1 cellular context compared by ENCODE assay signal in the genomic region with DNA sequence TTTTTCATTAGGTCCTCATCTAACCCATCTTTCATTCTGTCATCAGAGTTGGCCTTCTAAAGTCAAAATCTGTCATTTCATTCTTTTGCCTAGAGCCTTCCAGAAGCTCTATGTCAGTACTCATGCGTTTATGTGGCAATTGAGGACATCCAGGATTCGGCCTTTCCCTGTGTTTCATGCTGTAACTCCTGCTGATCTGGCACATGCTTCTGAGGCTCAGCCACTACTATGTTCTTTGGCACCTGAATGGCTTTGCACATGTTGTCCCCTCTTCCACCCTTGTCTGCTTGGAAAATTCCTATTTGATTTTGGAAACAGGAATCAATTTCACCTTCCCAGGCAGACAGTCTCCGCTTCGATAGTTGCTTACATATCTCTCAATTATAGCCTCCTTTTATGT.
TF ChIP-seq lines count a peak whose summit lies in the region.

No MANE protein-coding gene starts in this region.

TF ChIP-seq in H1, 55 proteins besides CTCF, POLR2A, EP300 and RAD21:
- TF ChIP-seq CEBPB (IDR thresholded peaks at IDR 0.05; ENCODE audit: low read depth, low read length) (no peak), TAF1 (IDR thresholded peaks at IDR 0.05; ENCODE audit: low read depth, low read length) (no peak)
